ENCODE assay signal across 7 cellular contexts in genomic region chr15:62048254-62048653, GRCh38. TPM values are rescaled to one million over a fixed set of nuclear protein-coding genes. Genes with fewer than 3 reads are reported as not detected.
"Had no signal": no experiment of that assay in that cellular context is flagged by ENCODE, and none has a peak within 500 bp of the region (broad histone marks: within the 10 kb centered on the region; RNA-seq: fewer than 3 reads in every experiment).

No MANE protein-coding gene starts in this region.

RNA-seq across cellular contexts. Expression of gene C2CD4A, which starts 18.5 kb away (rescaled TPM):
- total RNA-seq: GM23248, H1, H4, H7, H9, HFFc6 had no signal
- polyA plus RNA-seq: GM23248, GM23338, H1 had no signal
